ENCODE assay signal across 25 cellular contexts in genomic region chr22:25210831-25211230, GRCh38. TPM values are rescaled to one million over a fixed set of nuclear protein-coding genes. Genes with fewer than 3 reads are reported as not detected.
"Had no signal": no experiment of that assay in that cellular context is flagged by ENCODE, and none has a peak within 500 bp of the region (broad histone marks: within the 10 kb centered on the region; RNA-seq: fewer than 3 reads in every experiment).

No MANE protein-coding gene starts in this region.

- H3K27ac ChIP-seq: ovary, right atrium auricular region, sigmoid colon, stomach, thoracic aorta had no signal

- H3K4me3 ChIP-seq: ovary, right atrium auricular region, sigmoid colon, stomach, thoracic aorta had no signal

- DNase-seq: effector memory CD8-positive, alpha-beta T cell; foreskin melanocyte; head of caudate nucleus; hippocampal formation; mesendoderm; naive thymus-derived CD8-positive, alpha-beta T cell; nucleus accumbens; ovary; sigmoid colon; small intestine; stimulated activated CD4-positive, alpha-beta T cell treated with anti-CD3 and anti-CD28 coated beads, Interleukin-12 subunit alpha, Interleukin-12 subunit beta, amount 100 ng/mL, for 4 hours; stimulated activated naive CD4-positive, alpha-beta T cell; stomach; substantia nigra; trophoblast cell had no signal

- H3K9me3 Mint-ChIP-seq: dendritic cell treated with granulocyte-macrophage colony-stimulating factor and Interleukin-4, amounts not matched to agents 40 ng/mL and 50 ng/mL, for 4 days; effector memory CD8-positive, alpha-beta T cell had no signal

- ATAC-seq: effector memory CD8-positive, alpha-beta T cell; naive thymus-derived CD8-positive, alpha-beta T cell had no signal

- H3K36me3 ChIP-seq: ovary, right atrium auricular region, sigmoid colon, stomach, thoracic aorta had no signal

- H3K27ac Mint-ChIP-seq: dendritic cell treated with granulocyte-macrophage colony-stimulating factor and Interleukin-4, amounts not matched to agents 40 ng/mL and 50 ng/mL, for 4 days; effector memory CD8-positive, alpha-beta T cell; naive thymus-derived CD8-positive, alpha-beta T cell had no signal

- H3K27me3 Mint-ChIP-seq: dendritic cell treated with granulocyte-macrophage colony-stimulating factor and Interleukin-4, amounts not matched to agents 40 ng/mL and 50 ng/mL, for 4 days had no signal

- H3K27me3 ChIP-seq: ovary, right atrium auricular region, sigmoid colon, stomach had no signal

- H3K9me3 ChIP-seq: ovary, right atrium auricular region, thoracic aorta had no signal

- H3K4me1 ChIP-seq: right atrium auricular region, sigmoid colon, stomach had no signal

- H3K4me3 Mint-ChIP-seq: dendritic cell treated with granulocyte-macrophage colony-stimulating factor and Interleukin-4, amounts not matched to agents 40 ng/mL and 50 ng/mL, for 4 days; effector memory CD8-positive, alpha-beta T cell; naive thymus-derived CD8-positive, alpha-beta T cell had no signal

- H3K4me1 Mint-ChIP-seq: naive thymus-derived CD8-positive, alpha-beta T cell had no signal

RNA-seq across cellular contexts. Expression of gene CRYBB2, which starts 8.6 kb away (rescaled TPM):
- total RNA-seq: epithelial cell of proximal tubule; kidney epithelial cell; lung microvascular endothelial cell; naive thymus-derived CD8-positive, alpha-beta T cell; posterior vena cava; right atrium auricular region; stomach; urinary bladder had no signal
- polyA plus RNA-seq: naive thymus-derived CD8-positive, alpha-beta T cell; neural cell had no signal

RNA-seq across cellular contexts. Expression of gene CRYBB3, which starts 11.2 kb away (rescaled TPM):
- total RNA-seq: epithelial cell of proximal tubule; kidney epithelial cell; liver; naive thymus-derived CD8-positive, alpha-beta T cell; posterior vena cava; right atrium auricular region; sigmoid colon; stomach; urinary bladder had no signal
- polyA plus RNA-seq: naive thymus-derived CD8-positive, alpha-beta T cell; neural cell; ovary; urinary bladder had no signal
